11 cellular contexts compared by ENCODE assay signal in the genomic region with DNA sequence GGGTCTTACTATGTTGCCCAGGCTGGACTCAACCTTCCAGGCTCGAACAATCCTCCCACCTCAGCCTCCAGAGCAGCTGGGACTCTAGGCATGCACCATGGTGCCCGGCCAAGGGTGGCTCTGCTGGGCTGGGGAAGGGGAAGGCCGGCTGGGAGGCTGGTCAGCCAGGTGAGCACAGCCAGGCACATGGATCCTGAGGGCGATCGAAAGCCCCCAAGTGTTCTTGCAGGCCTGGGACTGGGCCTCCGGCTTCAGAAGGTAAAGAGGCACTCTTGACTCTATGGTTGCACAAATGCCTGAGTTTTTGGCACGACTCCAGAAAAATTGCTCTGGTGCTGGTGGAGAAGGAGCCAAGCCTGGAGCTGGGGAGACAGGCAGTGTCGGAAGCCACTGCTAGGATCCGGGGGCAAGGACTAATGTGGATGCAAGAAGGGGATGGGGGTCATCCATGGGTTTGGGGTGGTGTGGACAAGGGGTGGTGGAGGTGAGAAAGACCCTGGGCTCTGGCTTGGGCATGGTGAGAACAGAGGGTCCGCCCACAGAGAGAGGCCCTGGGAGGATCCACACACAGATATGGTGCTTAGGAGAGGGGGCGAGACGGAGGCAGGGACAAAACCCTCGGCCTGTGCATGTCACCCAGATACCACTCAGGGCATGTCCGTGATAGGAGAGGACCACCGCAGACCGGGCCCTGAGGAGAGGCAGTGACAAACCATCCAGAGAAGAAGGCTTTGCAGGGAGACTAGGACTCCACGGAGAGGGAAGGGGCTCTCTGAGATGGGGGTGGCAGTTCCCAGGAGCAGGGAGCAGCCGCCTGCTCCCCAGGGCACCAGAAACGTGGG. TPM values are rescaled to one million over a fixed set of nuclear protein-coding genes. Genes with fewer than 3 reads are reported as not detected.
A peak's percentile ranks its signal among the peaks of the same experiment; 100 is the strongest.
DNase-seq lines count a peak whose midpoint lies in the region; ATAC-seq and TF ChIP-seq lines count a peak whose summit lies in the region.
"Had no signal": no experiment of that assay in that cellular context is flagged by ENCODE, and none has a peak within 500 bp of the region (broad histone marks: within the 10 kb centered on the region; RNA-seq: fewer than 3 reads in every experiment).

No MANE protein-coding gene starts in this region.

- H3K4me3 Mint-ChIP-seq in activated CD8-positive, alpha-beta memory T cell treated with anti-CD3 and anti-CD28 coated beads, Interleukin-2, amount 10 ng/mL, durations not matched to agents 7 days and 5 days, result no peak overlapping the region

- peak; percentile 14 for DNase-seq in activated CD8-positive, alpha-beta memory T cell treated with anti-CD3 and anti-CD28 coated beads, Interleukin-2, amount 10 ng/mL, durations not matched to agents 7 days and 5 days
- DNase-seq in activated CD8-positive, alpha-beta memory T cell treated with anti-CD3 and anti-CD28 coated beads, Interleukin-2, amount 50 U/mL, for 48 hours, result no peak
- DNase-seq in NCI-H345 treated with DMSO at 0.1 percent for 48 hours (lab: John Stamatoyannopoulos, UW; ENCODE audit: unreplicated experiment), result peak; percentile 71
- DNase-seq in iris pigment epithelial cell (ENCODE audit: low read depth), result peak; percentile 32
- DNase-seq in stimulated activated CD8-positive, alpha-beta memory T cell treated with anti-CD3 and anti-CD28 coated beads, Interleukin-4, amount 100 ng/mL, for 48 hours, result peak; percentile 10
- DNase-seq in stimulated activated CD4-positive, alpha-beta T cell treated with anti-CD3 and anti-CD28 coated beads, Interleukin-1b, Interleukin-23, amount 100 ng/mL, for 48 hours, result no peak
- DNase-seq in foreskin fibroblast, result no peak
- DNase-seq: activated CD4-positive, CD25-positive, alpha-beta regulatory T cell; MM.1S; NCI-H226 had no signal

- no peaks in the 10 kb centered on the region for H3K27me3 Mint-ChIP-seq in activated CD8-positive, alpha-beta memory T cell treated with anti-CD3 and anti-CD28 coated beads, Interleukin-2, amount 10 ng/mL, durations not matched to agents 7 days and 5 days

- CTCF ChIA-PET in activated CD8-positive, alpha-beta memory T cell treated with anti-CD3 and anti-CD28 coated beads, Interleukin-2, amount 10 ng/mL, durations not matched to agents 7 days and 5 days (lab: Charles Lee), result no interaction called here

- H3K4me3 ChIP-seq in foreskin fibroblast (ENCODE audit: low read depth in 1 of 2, low read length in 2 of 2), result no peak overlapping the region

- TF ChIP-seq CTCF in foreskin fibroblast (IDR thresholded peaks at IDR 0.05; ENCODE audit: low read depth, low read length), result no peak

- H3K27ac Mint-ChIP-seq in activated CD8-positive, alpha-beta memory T cell treated with anti-CD3 and anti-CD28 coated beads, Interleukin-2, amount 10 ng/mL, durations not matched to agents 7 days and 5 days, result no peak overlapping the region

- H3K9me3 Mint-ChIP-seq in activated CD8-positive, alpha-beta memory T cell treated with anti-CD3 and anti-CD28 coated beads, Interleukin-2, amount 10 ng/mL, durations not matched to agents 7 days and 5 days (ENCODE audit: low read depth), result no peaks in the 10 kb centered on the region

- ATAC-seq in activated CD8-positive, alpha-beta memory T cell treated with anti-CD3 and anti-CD28 coated beads, Interleukin-2, amount 10 ng/mL, durations not matched to agents 7 days and 5 days, result no peak
- ATAC-seq in GM21825 (IDR thresholded peaks at IDR 0.05; ENCODE audit: unreplicated experiment), result no peak

- no peaks in the 10 kb centered on the region for H3K36me3 Mint-ChIP-seq in activated CD8-positive, alpha-beta memory T cell treated with anti-CD3 and anti-CD28 coated beads, Interleukin-2, amount 10 ng/mL, durations not matched to agents 7 days and 5 days

- H3K4me1 Mint-ChIP-seq in activated CD8-positive, alpha-beta memory T cell treated with anti-CD3 and anti-CD28 coated beads, Interleukin-2, amount 10 ng/mL, durations not matched to agents 7 days and 5 days, result no peaks in the 10 kb centered on the region

RNA-seq across cellular contexts. Expression of a gene that starts 51.1 kb away (rescaled TPM):
- total RNA-seq in activated CD8-positive, alpha-beta memory T cell treated with anti-CD3 and anti-CD28 coated beads, Interleukin-2, amount 10 ng/mL, durations not matched to agents 7 days and 5 days, result under 1 TPM; 0.09 to 0.16 TPM

Comparison
In these comparisons a context has a peak if more than half of its experiments do, and no peak if none do; other contexts are left out.
1. DNase-seq: peak in activated CD8-positive, alpha-beta memory T cell treated with anti-CD3 and anti-CD28 coated beads, Interleukin-2, amount 10 ng/mL, durations not matched to agents 7 days and 5 days (single experiment), NCI-H345 treated with DMSO at 0.1 percent for 48 hours (single experiment), iris pigment epithelial cell (single experiment) and stimulated activated CD8-positive, alpha-beta memory T cell treated with anti-CD3 and anti-CD28 coated beads, Interleukin-4, amount 100 ng/mL, for 48 hours (single experiment); none in activated CD8-positive, alpha-beta memory T cell treated with anti-CD3 and anti-CD28 coated beads, Interleukin-2, amount 50 U/mL, for 48 hours (single experiment), stimulated activated CD4-positive, alpha-beta T cell treated with anti-CD3 and anti-CD28 coated beads, Interleukin-1b, Interleukin-23, amount 100 ng/mL, for 48 hours (single experiment) and foreskin fibroblast (0 of 2).